8 cellular contexts compared by ENCODE assay signal in genomic region chrX:7925867-7926472, GRCh38. TPM values are rescaled to one million over a fixed set of nuclear protein-coding genes. Genes with fewer than 3 reads are reported as not detected.
DNase-seq lines count a peak whose midpoint lies in the region; ATAC-seq, FAIRE-seq and TF ChIP-seq lines count a peak whose summit lies in the region.

No MANE protein-coding gene starts in this region.

- TF ChIP-seq RAD21 in HCT116 (IDR thresholded peaks at IDR 0.05; ENCODE audit: low read depth), result peak; percentile 53

- RAD21 ChIA-PET in HCT116 (lab: Charles Lee; ENCODE audit: low non-redundant PET in 1 of 2, low total read pairs in 2 of 2, uncharacterized antibody in 2 of 2, unreplicated experiment in 2 of 2), result no interaction called here

- H3K27ac Mint-ChIP-seq in MCF 10A (ENCODE audit: low read depth, unreplicated experiment), result no peak overlapping the region

- peaks cover 3% of the 10 kb centered on the region for H3K4me1 Mint-ChIP-seq in MCF 10A (ENCODE audit: insufficient read depth, unreplicated experiment)

- peak overlapping the region; percentile 82 for H3K4me2 ChIP-seq in HCT116 (ENCODE audit: low read length)

- H2AFZ ChIP-seq in HCT116 (ENCODE audit: low read depth, low read length, poor library complexity, severe bottlenecking), result no peak overlapping the region

- H3K27ac ChIP-seq in HCT116 (ENCODE audit: low read depth, low read length), result no peak overlapping the region
- no peak overlapping the region for H3K27ac ChIP-seq in kidney (ENCODE audit: low read depth in 2 of 2, low read length in 2 of 2)

- H3K36me3 Mint-ChIP-seq in MCF 10A (ENCODE audit: insufficient read depth, unreplicated experiment), result peaks cover 32% of the 10 kb centered on the region

- peak overlapping the region; percentile 81 for H3K4me3 Mint-ChIP-seq in MCF 10A (ENCODE audit: unreplicated experiment)

- no peaks in the 10 kb centered on the region for H3K9me2 ChIP-seq in HCT116 (ENCODE audit: insufficient read depth)

- TF ChIP-seq CTCF in HCT116 (IDR thresholded peaks at IDR 0.05 in 2 of 3, conservative IDR thresholded peaks at IDR 0.05 in 1 of 3; ENCODE audit: borderline replicate concordance in 1 of 3, insufficient read depth in 1 of 3, low read depth in 2 of 3, low read length in 2 of 3) (peak; percentile 23 to 62 (median 57); a peak in 5 of 6 replicates), MCF 10A (IDR thresholded peaks at IDR 0.05; ENCODE audit: unreplicated experiment) (peak; percentile 56), kidney (IDR thresholded peaks at IDR 0.05; ENCODE audit: borderline replicate concordance, extremely low read depth, insufficient read depth) (peak; percentile 70)

- H3K79me2 ChIP-seq in HCT116 (ENCODE audit: insufficient read depth, low read length), result no peaks in the 10 kb centered on the region

- no peak for TF ChIP-seq POLR2A in HCT116 (IDR thresholded peaks at IDR 0.05; ENCODE audit: borderline replicate concordance, extremely low read depth, insufficient read depth, insufficient read length)

- POLR2A ChIA-PET in HCT116 (lab: Charles Lee), result no interaction called here
- POLR2A ChIA-PET in MCF 10A (lab: Yijun Ruan, JAX), result no interaction called here

- peak overlapping the region; percentile 64 to 68 for H3K4me3 ChIP-seq in HCT116 (replicated peaks in 1 of 2; ENCODE audit: low read depth in 1 of 2, low read length in 2 of 2)
- H3K4me3 ChIP-seq in kidney (ENCODE audit: low read length in 2 of 2), result peak overlapping the region in 1 of 2 donors; percentile 94

- BruUV-seq in HCT116 (replicated peaks; lab: Mats Ljungman, UMichigan) (TSS peak; percentile 45), MCF 10A (replicated peaks; lab: Mats Ljungman, UMichigan) (TSS peak; percentile 41)

- no peaks in the 10 kb centered on the region for H3K9me3 ChIP-seq in HCT116 (ENCODE audit: control insufficient read depth in 1 of 2, insufficient read depth in 1 of 2, low read depth in 1 of 2, low read length in 2 of 2)
- H3K9me3 ChIP-seq in kidney (ENCODE audit: control insufficient read depth in 1 of 2, low read length in 2 of 2), result no peaks in the 10 kb centered on the region

- FAIRE-seq in kidney (lab: Jason Lieb, UNC), result no peak

- CTCF ChIA-PET in HCT116 (lab: Charles Lee), result no interaction called here
- CTCF ChIA-PET in MCF 10A (lab: Yijun Ruan, JAX), result interaction anchor here (0.6 to 2.7 kb wide), 8 partner anchors 10 to 824 kb away, joined by 3 to 7 read pairs (median 3); no protein-coding TSS in a partner anchor

- peak; percentile 56 for DNase-seq in EL
- DNase-seq in HCT116 (ENCODE audit: low read depth, low spot score), result peak; percentile 27
- DNase-seq in NCI-H128 (lab: John Stamatoyannopoulos, UW; ENCODE audit: unreplicated experiment), result peak; percentile 75
- peak; percentile 24 for DNase-seq in UCSD-AML1 (lab: John Stamatoyannopoulos, UW; ENCODE audit: unreplicated experiment)
- peak; percentile 72 for DNase-seq in MCF 10A (ENCODE audit: unreplicated experiment)
- no peak for DNase-seq in kidney
- peak; percentile 36 for DNase-seq in stimulated activated CD4-positive, alpha-beta T cell treated with anti-CD3 and anti-CD28 coated beads, Interleukin-4, amount 100 ng/mL, for 1 hour

- no peaks in the 10 kb centered on the region; a peak in 1 of 4 replicates for H3K36me3 ChIP-seq in HCT116 (ENCODE audit: control insufficient read depth in 1 of 2, insufficient read depth in 2 of 2, low read length in 2 of 2)
- peaks cover 0 to 19% of the 10 kb centered on the region in 2 donors for H3K36me3 ChIP-seq in kidney (ENCODE audit: control insufficient read depth in 1 of 2, insufficient read depth in 2 of 2, low read length in 2 of 2)

- H3K27me3 Mint-ChIP-seq in MCF 10A (ENCODE audit: insufficient read depth, unreplicated experiment), result no peaks in the 10 kb centered on the region

- H4K20me1 ChIP-seq in HCT116 (ENCODE audit: insufficient read depth), result no peaks in the 10 kb centered on the region

- peaks cover 0 to 7% of the 10 kb centered on the region in 2 experiments; a peak in 1 of 4 replicates for H3K4me1 ChIP-seq in HCT116 (ENCODE audit: control insufficient read depth in 1 of 2, insufficient read depth in 2 of 2, low read length in 2 of 2)
- H3K4me1 ChIP-seq in kidney (ENCODE audit: control insufficient read depth in 1 of 2, insufficient read depth in 1 of 2, low read depth in 1 of 2, low read length in 2 of 2), result peaks cover 0 to 7% of the 10 kb centered on the region in 2 donors

- ATAC-seq in HCT116, result no peak
- ATAC-seq in HG02763 (IDR thresholded peaks at IDR 0.05; ENCODE audit: unreplicated experiment), result no peak

- H3K9ac ChIP-seq in HCT116 (ENCODE audit: low read length) (peak overlapping the region; percentile 67), kidney (ENCODE audit: low read length in 2 of 2) (no peak overlapping the region)

- intact Hi-C loops in HCT116 (cut with micrococcal nuclease) (loop anchor here (2.0 kb wide), 1 partner anchor 793 kb away; no protein-coding TSS in a partner anchor), MCF 10A (cut with micrococcal nuclease) (loop anchor here (5.0 kb wide), 1 partner anchor 779 kb away; the partner anchor contains the start of genes PUDP and STS), kidney (cut with DNase I) (no loop called here)

- H3K27me3 ChIP-seq in HCT116 (ENCODE audit: insufficient read depth, low read length), result no peaks in the 10 kb centered on the region

- no peaks in the 10 kb centered on the region for H3K9me3 Mint-ChIP-seq in MCF 10A (ENCODE audit: unreplicated experiment)

TF ChIP-seq in HCT116, 20 proteins besides CTCF, POLR2A, EP300 and RAD21:
- TF ChIP-seq ELF1 (IDR thresholded peaks at IDR 0.05; ENCODE audit: borderline replicate concordance, low read depth), result no peak
- TF ChIP-seq ATF3 (IDR thresholded peaks at IDR 0.05), result no peak
- no peak for TF ChIP-seq SIN3A (IDR thresholded peaks at IDR 0.05; ENCODE audit: low read depth)
- TF ChIP-seq YY1 (IDR thresholded peaks at IDR 0.05; ENCODE audit: extremely low read depth, insufficient replicate concordance, low read depth, low read length), result no peak
- TF ChIP-seq ZFX (IDR thresholded peaks at IDR 0.05), result no peak
- no peak for TF ChIP-seq CBX3 (IDR thresholded peaks at IDR 0.05; ENCODE audit: low read depth)
- no peak for TF ChIP-seq POLR2AphosphoS5 (IDR thresholded peaks at IDR 0.05; ENCODE audit: low read depth, low read length)
- TF ChIP-seq CEBPB (IDR thresholded peaks at IDR 0.05; ENCODE audit: low read depth), result no peak
- TF ChIP-seq REST (IDR thresholded peaks at IDR 0.05; ENCODE audit: low read depth), result no peak
- TF ChIP-seq FOSL1 (IDR thresholded peaks at IDR 0.05; ENCODE audit: low read depth), result no peak
- no peak for TF ChIP-seq ZBTB33 (IDR thresholded peaks at IDR 0.05; ENCODE audit: extremely low read depth, insufficient replicate concordance, low read length)

RNA-seq across cellular contexts. Expression of gene PNPLA4, which starts 1.2 kb away (rescaled TPM):
- total RNA-seq in HCT116 (2021; ENCODE audit: unreplicated experiment), result 15.5 TPM
- polyA plus RNA-seq in HCT116 (2012), result 11.9 and 14.0 TPM in 2 replicates
- 45.1 and 47.4 TPM in 2 replicates for total RNA-seq in MCF 10A (2022)
- total RNA-seq in kidney, result 27.7 TPM
- polyA plus RNA-seq in kidney (ENCODE audit: insufficient read depth, low read depth, low replicate concordance), result 45.3 TPM
